21 cellular contexts compared by ENCODE assay signal in the genomic region with DNA sequence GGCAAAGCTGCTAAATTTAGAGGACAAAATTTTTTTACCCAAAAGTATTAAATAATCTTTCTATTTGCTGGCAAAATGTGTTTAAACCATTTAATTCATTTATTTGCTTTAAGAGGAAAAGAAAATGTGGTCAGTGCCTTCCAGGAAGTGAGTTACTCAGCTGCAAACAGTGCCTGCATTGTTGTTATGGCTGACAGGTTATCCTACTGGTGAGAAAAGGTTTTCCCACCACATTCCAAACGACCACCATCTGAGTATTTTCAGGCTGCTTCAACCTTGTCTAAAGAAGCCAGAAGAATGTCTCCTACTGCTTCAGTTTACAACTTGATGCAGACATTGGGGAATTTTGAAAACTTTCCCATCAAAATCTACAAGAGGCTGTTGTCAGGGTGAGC.
DNase-seq lines count a peak whose midpoint lies in the region; ATAC-seq, FAIRE-seq and TF ChIP-seq lines count a peak whose summit lies in the region.
"Had no signal": no experiment of that assay in that cellular context is flagged by ENCODE, and none has a peak within 500 bp of the region (broad histone marks: within the 10 kb centered on the region; RNA-seq: fewer than 3 reads in every experiment).

No MANE protein-coding gene starts in this region.

- peak; percentile 27 for DNase-seq in DMS53 (lab: John Stamatoyannopoulos, UW)
- no peak for DNase-seq in DMS53 treated with DMSO at 0.1 percent for 48 hours (lab: John Stamatoyannopoulos, UW; ENCODE audit: unreplicated experiment)
- peak; percentile 34 for DNase-seq in SW480 (ENCODE audit: low spot score)
- peak; percentile 33 to 46 for DNase-seq in foreskin keratinocyte
- DNase-seq in renal cortical epithelial cell (ENCODE audit: low read depth) = peak; percentile 88
- no peak for DNase-seq in HTR-8/SVneo (ENCODE audit: insufficient read length, low spot score)
- DNase-seq: activated CD8-positive, alpha-beta memory T cell treated with anti-CD3 and anti-CD28 coated beads for 24 hours; activated naive CD4-positive, alpha-beta T cell; CD8-positive, alpha-beta memory T cell; central memory CD4-positive, alpha-beta T cell; hypothalamus; NCI-H1092 treated with DMSO at 0.1 percent for 48 hours; NCI-H2171; nucleus accumbens had no signal

- no peak for FAIRE-seq in HTR-8/SVneo (lab: Jason Lieb, UNC)
- FAIRE-seq: TTC549 had no signal

- no peak overlapping the region for H3K27ac ChIP-seq in foreskin keratinocyte
- H3K27ac ChIP-seq: 22Rv1, esophagus muscularis mucosa, SJCRH30 had no signal

- no peaks in the 10 kb centered on the region for H3K4me1 ChIP-seq in foreskin keratinocyte
- H3K4me1 ChIP-seq: esophagus muscularis mucosa, SJCRH30 had no signal

- ATAC-seq in foreskin keratinocyte (peak; percentile 87), GM21360 (IDR thresholded peaks at IDR 0.05; ENCODE audit: unreplicated experiment) (no peak), GM18519 (IDR thresholded peaks at IDR 0.05; ENCODE audit: low FRiP score, unreplicated experiment) (no peak)
- ATAC-seq: HCT116 had no signal

- peaks cover 3% of the 10 kb centered on the region for H3K27me3 ChIP-seq in foreskin keratinocyte
- H3K27me3 ChIP-seq: esophagus muscularis mucosa, SJCRH30 had no signal

- TF ChIP-seq CTCF in foreskin keratinocyte (conservative IDR thresholded peaks at IDR 0.05) = peak; percentile 33

Comparison
In these comparisons a context has a peak if more than half of its experiments do, and no peak if none do; other contexts are left out.
1. DNase-seq: peak in DMS53 (single experiment), SW480 (single experiment), foreskin keratinocyte (2 of 2) and renal cortical epithelial cell (single experiment); none in DMS53 treated with DMSO at 0.1 percent for 48 hours (single experiment) and HTR-8/SVneo (single experiment).